Comparison of ENCODE assay signal across 8 cellular contexts in genomic region chr9:36485647-36486453, GRCh38.
A peak's percentile ranks its signal among the peaks of the same experiment; 100 is the strongest.
DNase-seq lines count a peak whose midpoint lies in the region; ATAC-seq and TF ChIP-seq lines count a peak whose summit lies in the region.

No MANE protein-coding gene starts in this region.

- no peaks in the 10 kb centered on the region for H3K9me3 Mint-ChIP-seq in activated T-cell treated with anti-CD3 and anti-CD28 coated beads, Interleukin-2, amount 50 U/mL, for 72 hours

- H3K27me3 ChIP-seq in A673 (replicated peaks; ENCODE audit: insufficient read depth, low read depth, low read length, poor library complexity): no peaks in the 10 kb centered on the region
- no peaks in the 10 kb centered on the region for H3K27me3 ChIP-seq in H7 (ENCODE audit: control insufficient read depth, insufficient read depth, low read length)
- no peaks in the 10 kb centered on the region for H3K27me3 ChIP-seq in iPS-15b (ENCODE audit: control insufficient read depth, insufficient read depth, low read length)
- H3K27me3 ChIP-seq in spleen (replicated peaks in 1 of 7): no peaks in the 10 kb centered on the region

- TF ChIP-seq CTCF in A673 (conservative IDR thresholded peaks at IDR 0.05; ENCODE audit: low read depth, low read length) (no peak), spleen (IDR thresholded peaks at IDR 0.05 in 8 of 11, conservative IDR thresholded peaks at IDR 0.05 in 3 of 11) (peak in 1 of 11 experiments; percentile 9)

- ATAC-seq in activated T-cell treated with anti-CD3 and anti-CD28 coated beads, Interleukin-2, amount 50 U/mL, for 72 hours (replicated peaks in 1 of 2): no peak
- no peak for ATAC-seq in GM19395 (IDR thresholded peaks at IDR 0.05; ENCODE audit: unreplicated experiment)

- DNase-seq in A673 (ENCODE audit: low spot score): peak; percentile 27
- DNase-seq in H7: peak; percentile 69
- no peak for DNase-seq in activated T-cell treated with anti-CD3 and anti-CD28 coated beads, Interleukin-2, amount 50 U/mL, for 72 hours
- DNase-seq in spleen: no peak
- no peak for DNase-seq in NCI-H2107 (lab: John Stamatoyannopoulos, UW)
- no peak for DNase-seq in mesenteric fat pad (ENCODE audit: low spot score)

- H3K27ac ChIP-seq in A673 (ENCODE audit: low read depth, low read length, poor library complexity, severe bottlenecking): peak overlapping the region; percentile 77
- H3K27ac ChIP-seq in spleen: peak overlapping the region; percentile 69 to 98 (median 94)

- POLR2A ChIA-PET in A673 (lab: Charles Lee; ENCODE audit: low non-redundant PET): no interaction called here

- intact Hi-C loops in A673 (cut with micrococcal nuclease; ENCODE audit: unreplicated experiment) (no loop called here), spleen (cut with DNase I; ENCODE audit: low total_unique reads) (loop anchor here (10.0 kb wide), 1 partner anchor 81 kb away; the partner anchor contains the start of gene RNF38)

- H3K4me3 Mint-ChIP-seq in activated T-cell treated with anti-CD3 and anti-CD28 coated beads, Interleukin-2, amount 50 U/mL, for 72 hours: peak overlapping the region; percentile 86 to 88

- peak overlapping the region; percentile 90 for H3K27ac Mint-ChIP-seq in activated T-cell treated with anti-CD3 and anti-CD28 coated beads, Interleukin-2, amount 50 U/mL, for 72 hours

- CTCF ChIA-PET in A673 (lab: Charles Lee): no interaction called here

- peaks cover 0 to 2% of the 10 kb centered on the region in 2 donors for H3K36me3 Mint-ChIP-seq in activated T-cell treated with anti-CD3 and anti-CD28 coated beads, Interleukin-2, amount 50 U/mL, for 72 hours (ENCODE audit: insufficient read depth in 2 of 2)

- H3K4me1 Mint-ChIP-seq in activated T-cell treated with anti-CD3 and anti-CD28 coated beads, Interleukin-2, amount 50 U/mL, for 72 hours (ENCODE audit: low read depth): peaks cover 68% of the 10 kb centered on the region

- H3K9me3 ChIP-seq in A673 (ENCODE audit: low read depth, low read length, poor library complexity, severe bottlenecking) (no peaks in the 10 kb centered on the region), iPS-15b (ENCODE audit: control insufficient read depth, insufficient read depth, low read length) (no peaks in the 10 kb centered on the region), spleen (no peaks in the 10 kb centered on the region)

- H3K4me3 ChIP-seq in A673 (ENCODE audit: low read depth, low read length, poor library complexity, severe bottlenecking) (peak overlapping the region; percentile 97), H7 (ENCODE audit: insufficient read depth, low read depth, low read length) (peak overlapping the region; percentile 89), iPS-15b (ENCODE audit: low read depth, low read length) (peak overlapping the region; percentile 87), spleen (peak overlapping the region; percentile 68 to 98 (median 85))

- TF ChIP-seq POLR2A in spleen (IDR thresholded peaks at IDR 0.05): no peak

- BruUV-seq in A673 (replicated peaks; lab: Mats Ljungman, UMichigan): TSS peak; percentile 48

- no peaks in the 10 kb centered on the region for H3K36me3 ChIP-seq in A673 (ENCODE audit: insufficient read depth, low read length, poor library complexity, severe bottlenecking)
- no peaks in the 10 kb centered on the region; the same call in 1 of the 2 replicates for H3K36me3 ChIP-seq in H7 (replicated peaks; ENCODE audit: control insufficient read depth, insufficient read depth, low read length)
- no peaks in the 10 kb centered on the region for H3K36me3 ChIP-seq in iPS-15b (ENCODE audit: control insufficient read depth, insufficient read depth, low read length)
- peaks cover 0 to 7% (median 0%) of the 10 kb centered on the region in 6 donors for H3K36me3 ChIP-seq in spleen

- peak overlapping the region; percentile 63 for H3K9ac ChIP-seq in iPS-15b (ENCODE audit: low read depth, low read length)

- no peaks in the 10 kb centered on the region for H3K27me3 Mint-ChIP-seq in activated T-cell treated with anti-CD3 and anti-CD28 coated beads, Interleukin-2, amount 50 U/mL, for 72 hours (ENCODE audit: low read depth)

- WGBS in spleen, 5 donors: 14 to 19% (median 14%) methylated on average over 13 of the region's 13 CpGs

- H3K4me1 ChIP-seq in A673 (ENCODE audit: insufficient read depth, low read length, poor library complexity, severe bottlenecking) (peaks cover 7% of the 10 kb centered on the region), iPS-15b (ENCODE audit: control insufficient read depth, insufficient read depth, low read length) (peaks cover 43% of the 10 kb centered on the region), spleen (peaks cover 27 to 76% (median 59%) of the 10 kb centered on the region in 6 donors)

Comparison
In these comparisons a context has a peak if more than half of its experiments do, and no peak if none do; other contexts are left out.
1. DNase-seq: peak in A673 (single experiment) and H7 (single experiment); none in activated T-cell treated with anti-CD3 and anti-CD28 coated beads, Interleukin-2, amount 50 U/mL, for 72 hours (0 of 2), spleen (single experiment), NCI-H2107 (single experiment) and mesenteric fat pad (single experiment).
2. Peak in every context shown above with its lines, with median percentiles within 50 percentile points of each other: H3K4me3 ChIP-seq.